Comparison of ENCODE assay signal across 31 cellular contexts in genomic region chr6:19795211-19795610, GRCh38. TPM values are rescaled to one million over a fixed set of nuclear protein-coding genes. Genes with fewer than 3 reads are reported as not detected.
"Had no signal": no experiment of that assay in that cellular context is flagged by ENCODE, and none has a peak within 500 bp of the region (broad histone marks: within the 10 kb centered on the region; RNA-seq: fewer than 3 reads in every experiment).

No MANE protein-coding gene starts in this region.

- FAIRE-seq: kidney, pancreas had no signal

- ATAC-seq: activated naive CD4-positive, alpha-beta T cell treated with anti-CD3 and anti-CD28 coated beads, Interleukin-2, amount 50 U/mL, for 72 hours; activated T-cell treated with anti-CD3 and anti-CD28 coated beads, Interleukin-2, amount 50 U/mL, for 72 hours; body of pancreas; heart left ventricle; naive thymus-derived CD8-positive, alpha-beta T cell; pancreas; stimulated activated naive B cell treated with anti-CD40 and anti-IgM and Interleukin-4, amounts not matched to agents 10 μg/mL and 1 μg/mL and 100 μg/mL, for 72 hours had no signal

- H3K4me1 ChIP-seq: body of pancreas, colonic mucosa, pancreas, prostate gland, right atrium auricular region, vagina had no signal

- H3K27me3 ChIP-seq: body of pancreas, cardiac muscle cell, colonic mucosa, heart left ventricle, pancreas, right atrium auricular region, stomach, thyroid gland, upper lobe of left lung, vagina had no signal

- DNase-seq: activated CD4-positive, alpha-beta T cell treated with anti-CD3 and anti-CD28 coated beads for 4 hours; activated CD4-positive, alpha-beta T cell treated with anti-CD3 and anti-CD28 coated beads, Interleukin-2, amount 50 U/mL, for 4 hours; activated naive CD4-positive, alpha-beta T cell; activated T-cell treated with anti-CD3 and anti-CD28 coated beads for 4 hours; activated T-cell treated with anti-CD3 and anti-CD28 coated beads, Interleukin-2, amount 50 U/mL, for 72 hours; anterior cingulate cortex; body of pancreas; cerebellar nuclear complex; colonic mucosa; effector CD8-positive, alpha-beta T cell; erythroblast; heart left ventricle; hypothalamus; immature natural killer cell; kidney; mesenchymal stem cell; naive thymus-derived CD8-positive, alpha-beta T cell; nucleus accumbens; pancreas; stimulated activated CD4-positive, alpha-beta T cell treated with anti-CD3 and anti-CD28 coated beads, Interleukin-15, amount 100 ng/mL, for 24 hours; stimulated activated CD4-positive, alpha-beta T cell treated with anti-CD3 and anti-CD28 coated beads, Interleukin-2, amount 100 ng/mL, for 24 hours; stimulated activated naive B cell treated with anti-CD40 and anti-IgM and Interleukin-4, amounts not matched to agents 10 μg/mL and 1 μg/mL and 100 μg/mL, for 72 hours; stomach; thyroid gland; upper lobe of left lung had no signal

- H3K27ac ChIP-seq: body of pancreas, cardiac muscle cell, colonic mucosa, heart left ventricle, pancreas, prostate gland, right atrium auricular region, stomach, thyroid gland, upper lobe of left lung, vagina, VCaP had no signal

- H3K36me3 ChIP-seq: cardiac muscle cell, colonic mucosa, heart left ventricle, pancreas, prostate gland, right atrium auricular region, stomach, thyroid gland, upper lobe of left lung, vagina had no signal

- H3K4me3 ChIP-seq: body of pancreas, cardiac muscle cell, colonic mucosa, heart left ventricle, pancreas, prostate gland, right atrium auricular region, stomach, thyroid gland, upper lobe of left lung, vagina had no signal

- H3K9me3 ChIP-seq: body of pancreas, colonic mucosa, prostate gland, thyroid gland had no signal

RNA-seq across cellular contexts. Expression of gene ID4, which starts 42.0 kb away (rescaled TPM):
- total RNA-seq: activated naive CD4-positive, alpha-beta T cell treated with anti-CD3 and anti-CD28 coated beads, Interleukin-2, amount 50 U/mL, for 72 hours; activated T-cell treated with anti-CD3 and anti-CD28 coated beads, Interleukin-2, amount 50 U/mL, for 72 hours; naive thymus-derived CD8-positive, alpha-beta T cell had no signal
- polyA plus RNA-seq: immature natural killer cell; naive thymus-derived CD8-positive, alpha-beta T cell had no signal
